ENCODE assay signal across 31 cellular contexts in the genomic region with DNA sequence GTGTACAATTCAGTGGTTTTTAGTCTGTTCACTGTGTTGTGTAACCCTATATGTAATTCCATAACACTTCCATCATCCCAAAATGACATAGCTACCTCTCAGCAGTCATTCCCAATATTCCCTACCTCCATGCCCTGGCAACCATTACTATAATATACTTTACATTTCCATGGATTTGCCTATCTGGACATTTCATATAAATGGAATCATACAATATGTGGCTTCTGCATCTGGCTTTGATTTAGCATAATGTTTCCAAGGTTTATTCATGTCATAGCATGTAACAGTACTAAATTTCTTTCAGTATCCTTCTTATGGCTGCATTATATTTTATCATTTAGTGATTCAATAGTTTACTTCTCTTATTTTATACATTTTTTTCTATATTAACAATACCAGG. TPM values are rescaled to one million over a fixed set of nuclear protein-coding genes. Genes with fewer than 3 reads are reported as not detected.
DNase-seq lines count a peak whose midpoint lies in the region; ATAC-seq and TF ChIP-seq lines count a peak whose summit lies in the region.
"Had no signal": no experiment of that assay in that cellular context is flagged by ENCODE, and none has a peak within 500 bp of the region (broad histone marks: within the 10 kb centered on the region; RNA-seq: fewer than 3 reads in every experiment).

No MANE protein-coding gene starts in this region.

- H3K4me3 Mint-ChIP-seq in chondrocyte (ENCODE audit: unreplicated experiment) = no peak overlapping the region
- no peak overlapping the region for H3K4me3 Mint-ChIP-seq in naive thymus-derived CD4-positive, alpha-beta T cell
- H3K4me3 Mint-ChIP-seq: activated CD8-positive, alpha-beta memory T cell treated with anti-CD3 and anti-CD28 coated beads, Interleukin-2, amount 10 ng/mL, durations not matched to agents 7 days and 5 days; activated naive CD4-positive, alpha-beta T cell treated with anti-CD3 and anti-CD28 coated beads, Interleukin-2, amount 10 ng/mL, durations not matched to agents 7 days and 5 days; dendritic cell treated with granulocyte-macrophage colony-stimulating factor and Interleukin-4, amounts not matched to agents 40 ng/mL and 50 ng/mL, for 4 days; nephron had no signal

- peaks cover 24% of the 10 kb centered on the region for H3K36me3 ChIP-seq in GM23248 (ENCODE audit: low read depth)
- peaks cover 0 to 25% (median 5%) of the 10 kb centered on the region in 3 experiments for H3K36me3 ChIP-seq in naive thymus-derived CD4-positive, alpha-beta T cell (ENCODE audit: control insufficient read depth in 2 of 3, insufficient read depth in 3 of 3, low read length in 3 of 3)
- H3K36me3 ChIP-seq in gastrocnemius medialis = peaks cover 0 to 52% of the 10 kb centered on the region in 2 donors
- H3K36me3 ChIP-seq: ovary had no signal

- intact Hi-C loops in naive thymus-derived CD4-positive, alpha-beta T cell (cut with micrococcal nuclease) = loop anchor here in 1 of 2 donors (5.0 kb wide), 1 partner anchor 37 kb away; no protein-coding TSS in a partner anchor
- intact Hi-C loops in gastrocnemius medialis (cut with DNase I; ENCODE audit: low total_unique reads) = no loop called here

- H4K20me1 ChIP-seq in GM23248 (ENCODE audit: insufficient read depth) = no peaks in the 10 kb centered on the region

- no peaks in the 10 kb centered on the region for H3K9me3 Mint-ChIP-seq in chondrocyte (ENCODE audit: low read depth)
- no peaks in the 10 kb centered on the region for H3K9me3 Mint-ChIP-seq in naive thymus-derived CD4-positive, alpha-beta T cell
- H3K9me3 Mint-ChIP-seq: activated naive CD4-positive, alpha-beta T cell treated with anti-CD3 and anti-CD28 coated beads, Interleukin-2, amount 10 ng/mL, durations not matched to agents 7 days and 5 days; dendritic cell treated with granulocyte-macrophage colony-stimulating factor and Interleukin-4, amounts not matched to agents 40 ng/mL and 50 ng/mL, for 4 days; nephron had no signal

- H3K9ac ChIP-seq in GM23248 = no peak overlapping the region

- H3K9me3 ChIP-seq in GM23248 (ENCODE audit: low read depth) (no peaks in the 10 kb centered on the region), gastrocnemius medialis (no peaks in the 10 kb centered on the region)
- H3K9me3 ChIP-seq in naive thymus-derived CD4-positive, alpha-beta T cell (ENCODE audit: control insufficient read depth in 2 of 3, low read length in 3 of 3) = no peaks in the 10 kb centered on the region
- H3K9me3 ChIP-seq: esophagus muscularis mucosa, MG63, ovary, upper lobe of right lung had no signal

- no peaks in the 10 kb centered on the region for H3K27me3 Mint-ChIP-seq in chondrocyte (ENCODE audit: low read depth)
- no peaks in the 10 kb centered on the region for H3K27me3 Mint-ChIP-seq in naive thymus-derived CD4-positive, alpha-beta T cell
- H3K27me3 Mint-ChIP-seq: activated CD8-positive, alpha-beta memory T cell treated with anti-CD3 and anti-CD28 coated beads, Interleukin-2, amount 10 ng/mL, durations not matched to agents 7 days and 5 days; activated naive CD4-positive, alpha-beta T cell treated with anti-CD3 and anti-CD28 coated beads, Interleukin-2, amount 10 ng/mL, durations not matched to agents 7 days and 5 days; dendritic cell treated with granulocyte-macrophage colony-stimulating factor and Interleukin-4, amounts not matched to agents 40 ng/mL and 50 ng/mL, for 4 days had no signal

- POLR2A ChIA-PET in naive thymus-derived CD4-positive, alpha-beta T cell (lab: Charles Lee) = interaction anchor here (1.3 kb wide), 1 partner anchor 220 kb away, joined by 4 read pairs; no protein-coding TSS in a partner anchor

- H3K27ac Mint-ChIP-seq in chondrocyte (ENCODE audit: unreplicated experiment) = peak overlapping the region; percentile 65
- peak overlapping the region in 6 of 9 donors; percentile 17 to 87 (median 80) for H3K27ac Mint-ChIP-seq in naive thymus-derived CD4-positive, alpha-beta T cell
- H3K27ac Mint-ChIP-seq: activated CD8-positive, alpha-beta memory T cell treated with anti-CD3 and anti-CD28 coated beads, Interleukin-2, amount 10 ng/mL, durations not matched to agents 7 days and 5 days; activated naive CD4-positive, alpha-beta T cell treated with anti-CD3 and anti-CD28 coated beads, Interleukin-2, amount 10 ng/mL, durations not matched to agents 7 days and 5 days; dendritic cell treated with granulocyte-macrophage colony-stimulating factor and Interleukin-4, amounts not matched to agents 40 ng/mL and 50 ng/mL, for 4 days; nephron had no signal

- H3K27ac ChIP-seq in GM23248 (peak overlapping the region; percentile 6), gastrocnemius medialis (no peak overlapping the region)
- H3K27ac ChIP-seq in naive thymus-derived CD4-positive, alpha-beta T cell (ENCODE audit: low read depth, low read length) = no peak overlapping the region
- H3K27ac ChIP-seq: C4-2B, esophagus muscularis mucosa, ovary, SK-N-MC, upper lobe of right lung had no signal

- no peaks in the 10 kb centered on the region for H3K9me2 ChIP-seq in GM23248 (ENCODE audit: insufficient read depth)

- peak; percentile 50 for DNase-seq in EH (ENCODE audit: low read depth)
- peak; percentile 40 for DNase-seq in GM23248
- no peak for DNase-seq in chondrocyte (ENCODE audit: low spot score)
- no peak for DNase-seq in naive thymus-derived CD4-positive, alpha-beta T cell
- no peak for DNase-seq in gastrocnemius medialis
- DNase-seq in stimulated activated CD4-positive, alpha-beta T cell treated with anti-CD3 and anti-CD28 coated beads, Interleukin-4, amount 100 ng/mL, for 1 hour = no peak
- DNase-seq: activated CD4-positive, alpha-beta T cell treated with anti-CD3 and anti-CD28 coated beads, Interleukin-2, amount 50 U/mL, for 4 hours; activated CD8-positive, alpha-beta memory T cell treated with anti-CD3 and anti-CD28 coated beads, Interleukin-2, amount 10 ng/mL, durations not matched to agents 7 days and 5 days; activated naive CD4-positive, alpha-beta T cell treated with anti-CD3 and anti-CD28 coated beads, Interleukin-2, amount 10 ng/mL, durations not matched to agents 7 days and 5 days; anterior cingulate cortex; DMS79; GF-D8; hippocampal formation; KBM-7; left colon; MG63; NCI-H1105; NCI-H187 treated with DMSO at 0.1 percent for 48 hours; NCI-H2171; NCI-H510A; ovary; stimulated activated naive CD4-positive, alpha-beta T cell; T-helper 2 cell; upper lobe of right lung had no signal

- in situ Hi-C loops in GM23248 (cut with MboI) (no loop called here), gastrocnemius medialis (cut with MboI; ENCODE audit: low sequenced_read_pairs in 4 of 4) (no loop called here)

- no peak overlapping the region for H2AFZ ChIP-seq in GM23248

- 0 out of 2 replicates have a peak, but pooled peaks cover 3% of the 10 kb centered on the region for H3K79me2 ChIP-seq in GM23248 (ENCODE audit: insufficient read depth)

- no peak overlapping the region for H3K4me2 ChIP-seq in GM23248 (ENCODE audit: unreplicated experiment)

- no peak for TF ChIP-seq POLR2A in gastrocnemius medialis (IDR thresholded peaks at IDR 0.05)

- peaks cover 12% of the 10 kb centered on the region for H3K4me1 Mint-ChIP-seq in chondrocyte (ENCODE audit: low read depth)
- peaks cover 26 to 56% (median 41%) of the 10 kb centered on the region in 7 donors for H3K4me1 Mint-ChIP-seq in naive thymus-derived CD4-positive, alpha-beta T cell
- H3K4me1 Mint-ChIP-seq: nephron had no signal

- ATAC-seq in naive thymus-derived CD4-positive, alpha-beta T cell = no peak
- no peak for ATAC-seq in HG03045 (IDR thresholded peaks at IDR 0.05; ENCODE audit: unreplicated experiment)
- no peak for ATAC-seq in gastrocnemius medialis
- ATAC-seq: activated CD4-positive, CD25-positive, alpha-beta regulatory T cell treated with anti-CD3 and anti-CD28 coated beads, Interleukin-2, amount 50 U/mL, for 24 hours; activated CD8-positive, alpha-beta memory T cell treated with anti-CD3 and anti-CD28 coated beads, Interleukin-2, amount 10 ng/mL, durations not matched to agents 7 days and 5 days; left colon; upper lobe of right lung had no signal

- no peaks in the 10 kb centered on the region for H3F3A ChIP-seq in GM23248 (ENCODE audit: insufficient read depth)

- H3K27me3 ChIP-seq in GM23248 (replicated peaks; ENCODE audit: insufficient read depth) (no peaks in the 10 kb centered on the region), gastrocnemius medialis (no peaks in the 10 kb centered on the region)
- no peaks in the 10 kb centered on the region for H3K27me3 ChIP-seq in naive thymus-derived CD4-positive, alpha-beta T cell (ENCODE audit: control insufficient read depth in 2 of 2, insufficient read depth in 2 of 2, low read length in 2 of 2)
- H3K27me3 ChIP-seq: esophagus muscularis mucosa, MG63, ovary, upper lobe of right lung had no signal

- peaks cover 10% of the 10 kb centered on the region for H3K36me3 Mint-ChIP-seq in chondrocyte (ENCODE audit: low read depth)
- peaks cover 13 to 38% (median 18%) of the 10 kb centered on the region in 5 donors for H3K36me3 Mint-ChIP-seq in naive thymus-derived CD4-positive, alpha-beta T cell

- no peak for TF ChIP-seq CTCF in chondrocyte (IDR thresholded peaks at IDR 0.05)
- no peak for TF ChIP-seq CTCF in gastrocnemius medialis (IDR thresholded peaks at IDR 0.05 in 4 of 5, conservative IDR thresholded peaks at IDR 0.05 in 1 of 5)

- H3K4me3 ChIP-seq in GM23248 (no peak overlapping the region), gastrocnemius medialis (no peak overlapping the region)
- H3K4me3 ChIP-seq in naive thymus-derived CD4-positive, alpha-beta T cell (ENCODE audit: low read length) = no peak overlapping the region
- H3K4me3 ChIP-seq: esophagus muscularis mucosa, MG63, ovary, SK-N-MC, upper lobe of right lung had no signal

- CTCF ChIA-PET in naive thymus-derived CD4-positive, alpha-beta T cell (lab: Charles Lee) = interaction anchor here (1.3 to 1.7 kb wide), 4 partner anchors 10 to 228 kb away, joined by 3 to 7 read pairs (median 4); no protein-coding TSS in a partner anchor

- peaks cover 14% of the 10 kb centered on the region for H3K4me1 ChIP-seq in GM23248 (ENCODE audit: insufficient read depth)
- H3K4me1 ChIP-seq in naive thymus-derived CD4-positive, alpha-beta T cell (ENCODE audit: control insufficient read depth in 2 of 2, insufficient read depth in 2 of 2, low read length in 2 of 2) = peaks cover 14 to 19% of the 10 kb centered on the region in 2 donors
- no peaks in the 10 kb centered on the region for H3K4me1 ChIP-seq in gastrocnemius medialis
- H3K4me1 ChIP-seq: esophagus muscularis mucosa, upper lobe of right lung had no signal

RNA-seq across cellular contexts. Expression of gene FAM98B, which starts 25.4 kb away (rescaled TPM):
- total RNA-seq in GM23248 (2014; rRNA removed; shearing (Covaris generic)) = 4.2 and 4.7 TPM in 2 replicates
- 1.7 and 1.8 TPM in 2 replicates for polyA plus RNA-seq in GM23248 (2016; fragmentation: Nextera tagmentation; extraction: Ambion mirVana)
- 15.6 to 20.9 TPM (median 17.2 TPM) in 3 replicates for total RNA-seq in chondrocyte
- 10 to 100 TPM; 16.2 to 39.5 (median 27.6) TPM for total RNA-seq in naive thymus-derived CD4-positive, alpha-beta T cell
- 1 to 10 TPM; 2.4 to 6.7 TPM for polyA plus RNA-seq in naive thymus-derived CD4-positive, alpha-beta T cell
- total RNA-seq in gastrocnemius medialis = 1 to 10 TPM; 3.9 to 8.6 (median 6.1) TPM

Comparison
In these comparisons a context has a peak if more than half of its experiments do, and no peak if none do; other contexts are left out.
1. DNase-seq: peak in EH (single experiment) and GM23248 (single experiment); none in chondrocyte (single experiment), naive thymus-derived CD4-positive, alpha-beta T cell (0 of 9), gastrocnemius medialis (0 of 2) and stimulated activated CD4-positive, alpha-beta T cell treated with anti-CD3 and anti-CD28 coated beads, Interleukin-4, amount 100 ng/mL, for 1 hour (single experiment).